19 cellular contexts compared by ENCODE assay signal in the genomic region with DNA sequence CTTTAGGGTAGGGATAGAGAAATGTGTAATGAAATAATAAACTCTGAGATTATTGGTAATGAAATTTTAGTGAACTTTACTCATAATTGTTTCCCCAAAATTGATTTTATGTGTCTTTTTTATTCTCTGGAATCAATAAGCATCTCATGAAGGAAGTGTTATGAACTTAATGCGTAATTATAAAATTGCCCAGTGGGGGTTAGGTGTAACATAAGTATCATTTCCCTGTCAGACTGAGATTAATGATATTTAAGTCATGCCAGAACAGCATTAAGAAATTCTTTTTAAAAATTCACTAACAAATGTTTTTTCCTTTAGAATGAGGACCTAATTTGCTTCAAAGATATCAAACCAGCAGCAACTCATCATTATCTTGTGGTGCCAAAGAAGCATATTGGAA.
"Had no signal": no experiment of that assay in that cellular context is flagged by ENCODE, and none has a peak within 500 bp of the region (broad histone marks: within the 10 kb centered on the region; RNA-seq: fewer than 3 reads in every experiment).

No MANE protein-coding gene starts in this region.

- H3K27ac Mint-ChIP-seq: activated CD4-positive, alpha-beta memory T cell treated with anti-CD3 and anti-CD28 coated beads for 36 hours; activated CD4-positive, alpha-beta T cell treated with anti-CD3 and anti-CD28 coated beads for 36 hours; activated naive CD4-positive, alpha-beta T cell treated with anti-CD3 and anti-CD28 coated beads for 36 hours; memory B cell; WTC11 had no signal

- DNase-seq: activated CD4-positive, alpha-beta memory T cell treated with anti-CD3 and anti-CD28 coated beads for 36 hours; activated CD4-positive, alpha-beta T cell treated with anti-CD3 and anti-CD28 coated beads for 36 hours; activated effector memory CD4-positive, alpha-beta T cell treated with Interleukin-2 at 50 U/mL for 16 hours; activated naive CD4-positive, alpha-beta T cell treated with anti-CD3 and anti-CD28 coated beads for 36 hours; activated T-cell treated with anti-CD3 and anti-CD28 coated beads, Interleukin-2, amount 50 U/mL, for 48 hours; effector CD4-positive, alpha-beta T cell; heart left ventricle; islet precursor cell; left cardiac atrium; ovary; stimulated activated CD4-positive, alpha-beta T cell treated with anti-CD3 and anti-CD28 coated beads, Interleukin-4, amount 100 ng/mL, for 4 hours; stimulated activated naive CD8-positive, alpha-beta T cell treated with anti-CD3 and anti-CD28 coated beads, Interleukin-15, Interleukin-2, amounts not matched to agents 100 U/mL and 50 U/mL, for 24 hours; T1000 had no signal

- H3K4me3 Mint-ChIP-seq: activated CD4-positive, alpha-beta memory T cell treated with anti-CD3 and anti-CD28 coated beads for 36 hours; activated CD4-positive, alpha-beta T cell treated with anti-CD3 and anti-CD28 coated beads for 36 hours; activated naive CD4-positive, alpha-beta T cell treated with anti-CD3 and anti-CD28 coated beads for 36 hours; memory B cell; natural killer cell treated with Interleukin-12 subunit alpha and Interleukin-12 subunit beta and Interleukin-15 and Interleukin-18, amount 100 ng/mL, for 72 hours; WTC11 had no signal

- H3K27me3 ChIP-seq: heart left ventricle, neutrophil, ovary, tibial nerve had no signal

- H3K36me3 ChIP-seq: ovary, prostate gland had no signal

- H3K4me1 Mint-ChIP-seq: WTC11 had no signal

- ATAC-seq: activated CD4-positive, alpha-beta T cell treated with anti-CD3 and anti-CD28 coated beads for 36 hours; heart left ventricle; left cardiac atrium; natural killer cell treated with Interleukin-12 subunit alpha and Interleukin-12 subunit beta and Interleukin-15 and Interleukin-18, amount 100 ng/mL, for 72 hours; stimulated activated naive CD8-positive, alpha-beta T cell treated with anti-CD3 and anti-CD28 coated beads, Interleukin-15, Interleukin-2, amounts not matched to agents 100 U/mL and 50 U/mL, for 24 hours; WTC11 had no signal

- H3K4me1 ChIP-seq: prostate gland had no signal

- H3K4me3 ChIP-seq: heart left ventricle, ovary, prostate gland, tibial nerve had no signal

- H3K9me3 Mint-ChIP-seq: activated CD4-positive, alpha-beta memory T cell treated with anti-CD3 and anti-CD28 coated beads for 36 hours; activated naive CD4-positive, alpha-beta T cell treated with anti-CD3 and anti-CD28 coated beads for 36 hours; memory B cell; natural killer cell treated with Interleukin-12 subunit alpha and Interleukin-12 subunit beta and Interleukin-15 and Interleukin-18, amount 100 ng/mL, for 72 hours; WTC11 had no signal

- H3K36me3 Mint-ChIP-seq: WTC11 had no signal

- H3K27me3 Mint-ChIP-seq: activated CD4-positive, alpha-beta memory T cell treated with anti-CD3 and anti-CD28 coated beads for 36 hours; activated CD4-positive, alpha-beta T cell treated with anti-CD3 and anti-CD28 coated beads for 36 hours; memory B cell; natural killer cell treated with Interleukin-12 subunit alpha and Interleukin-12 subunit beta and Interleukin-15 and Interleukin-18, amount 100 ng/mL, for 72 hours had no signal

- H3K27ac ChIP-seq: heart left ventricle, neutrophil, ovary, prostate gland, tibial nerve had no signal
